ENCODE assay signal across 1 cellular context in the genomic region with DNA sequence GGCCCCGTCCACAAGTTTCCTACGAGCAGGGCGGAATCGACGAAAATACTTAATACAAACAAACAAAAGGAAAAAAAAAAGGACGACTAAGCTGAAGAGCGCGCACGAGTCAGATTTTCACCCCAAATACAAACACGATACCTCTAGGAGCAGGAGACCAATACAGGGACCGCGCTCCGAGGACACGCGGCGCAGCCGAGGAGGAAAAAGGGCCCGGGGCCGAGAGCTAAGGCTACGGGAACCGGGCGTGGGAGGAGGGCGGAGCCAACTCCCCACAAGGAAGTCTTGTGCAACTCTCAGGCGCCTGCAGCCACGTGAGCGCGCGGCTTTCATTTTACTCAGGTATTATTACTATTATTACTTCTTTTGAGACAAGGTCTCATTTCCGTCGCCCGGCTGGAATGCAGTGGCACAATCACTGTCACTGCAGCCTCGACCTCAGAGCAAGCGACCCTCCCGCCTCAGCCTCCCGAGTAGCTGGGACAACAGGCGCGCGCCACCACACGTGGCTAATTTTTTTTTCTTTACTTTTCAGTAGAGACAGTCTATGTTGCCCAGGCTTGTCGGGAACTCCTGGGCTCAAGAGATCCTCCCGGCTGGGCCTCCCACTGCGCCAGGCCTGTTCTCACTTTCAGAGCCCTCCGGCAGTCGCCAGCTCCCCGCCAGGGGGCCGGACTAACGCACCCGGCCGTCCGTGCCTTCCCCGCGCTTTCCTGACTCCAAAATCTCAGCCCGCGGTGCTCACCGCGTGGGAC.
TF ChIP-seq lines count a peak whose summit lies in the region.

No MANE protein-coding gene starts in this region.

TF ChIP-seq in K562, 482 proteins besides CTCF, POLR2A, EP300 and RAD21 (continued from another document and continues in another):
- TF ChIP-seq TSHZ1 (CRISPR knock-in tag; IDR thresholded peaks at IDR 0.05), result no peak
- TF ChIP-seq ZNF584 (CRISPR knock-in tag; IDR thresholded peaks at IDR 0.05; ENCODE audit: low read depth), result no peak
- peak; percentile 2; the same call in 1 of the 2 replicates for TF ChIP-seq CBFA2T3 (IDR thresholded peaks at IDR 0.05)
- no peak; the same call in 1 of the 2 replicates for TF ChIP-seq REST (CRISPR knock-in tag; IDR thresholded peaks at IDR 0.05; ENCODE audit: low read depth)
- TF ChIP-seq PBX2 (CRISPR knock-in tag; IDR thresholded peaks at IDR 0.05; ENCODE audit: low read depth), result no peak
- no peak for TF ChIP-seq PBX2 (tag; conservative IDR thresholded peaks at IDR 0.05; ENCODE audit: low read depth)
- TF ChIP-seq TFE3 (CRISPR knock-in tag; IDR thresholded peaks at IDR 0.05), result no peak
- TF ChIP-seq KHSRP (IDR thresholded peaks at IDR 0.05), result 0 out of 2 replicates have a peak, but pooled peaks have one; percentile 1
- TF ChIP-seq MCM7 (IDR thresholded peaks at IDR 0.05), result 0 out of 4 replicates have a peak, but pooled peaks of 1 of the 2 experiments have one; percentile 34
- TF ChIP-seq, protein P1, sequence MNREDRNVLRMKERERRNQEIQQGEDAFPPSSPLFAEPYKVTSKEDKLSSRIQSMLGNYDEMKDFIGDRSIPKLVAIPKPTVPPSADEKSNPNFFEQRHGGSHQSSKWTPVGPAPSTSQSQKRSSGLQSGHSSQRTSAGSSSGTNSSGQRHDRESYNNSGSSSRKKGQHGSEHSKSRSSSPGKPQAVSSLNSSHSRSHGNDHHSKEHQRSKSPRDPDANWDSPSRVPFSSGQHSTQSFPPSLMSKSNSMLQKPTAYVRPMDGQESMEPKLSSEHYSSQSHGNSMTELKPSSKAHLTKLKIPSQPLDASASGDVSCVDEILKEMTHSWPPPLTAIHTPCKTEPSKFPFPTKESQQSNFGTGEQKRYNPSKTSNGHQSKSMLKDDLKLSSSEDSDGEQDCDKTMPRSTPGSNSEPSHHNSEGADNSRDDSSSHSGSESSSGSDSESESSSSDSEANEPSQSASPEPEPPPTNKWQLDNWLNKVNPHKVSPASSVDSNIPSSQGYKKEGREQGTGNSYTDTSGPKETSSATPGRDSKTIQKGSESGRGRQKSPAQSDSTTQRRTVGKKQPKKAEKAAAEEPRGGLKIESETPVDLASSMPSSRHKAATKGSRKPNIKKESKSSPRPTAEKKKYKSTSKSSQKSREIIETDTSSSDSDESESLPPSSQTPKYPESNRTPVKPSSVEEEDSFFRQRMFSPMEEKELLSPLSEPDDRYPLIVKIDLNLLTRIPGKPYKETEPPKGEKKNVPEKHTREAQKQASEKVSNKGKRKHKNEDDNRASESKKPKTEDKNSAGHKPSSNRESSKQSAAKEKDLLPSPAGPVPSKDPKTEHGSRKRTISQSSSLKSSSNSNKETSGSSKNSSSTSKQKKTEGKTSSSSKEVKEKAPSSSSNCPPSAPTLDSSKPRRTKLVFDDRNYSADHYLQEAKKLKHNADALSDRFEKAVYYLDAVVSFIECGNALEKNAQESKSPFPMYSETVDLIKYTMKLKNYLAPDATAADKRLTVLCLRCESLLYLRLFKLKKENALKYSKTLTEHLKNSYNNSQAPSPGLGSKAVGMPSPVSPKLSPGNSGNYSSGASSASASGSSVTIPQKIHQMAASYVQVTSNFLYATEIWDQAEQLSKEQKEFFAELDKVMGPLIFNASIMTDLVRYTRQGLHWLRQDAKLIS (CRISPR knock-in tag; IDR thresholded peaks at IDR 0.05), result 0 out of 2 replicates have a peak, but pooled peaks have one; percentile 12
- TF ChIP-seq ETV6 (IDR thresholded peaks at IDR 0.05; ENCODE audit: borderline replicate concordance in 1 of 2, low read depth in 2 of 2, low read length in 1 of 2), result peak in 1 of 2 experiments; percentile 74; a peak in 2 of 4 replicates
- TF ChIP-seq ETV6 (CRISPR knock-in tag; IDR thresholded peaks at IDR 0.05; ENCODE audit: borderline replicate concordance), result peak; percentile 88; the same call in 1 of the 2 replicates
- no peak; a peak in 1 of 4 replicates for TF ChIP-seq ARNT (IDR thresholded peaks at IDR 0.05)
- 0 out of 4 replicates have a peak, but pooled peaks of 1 of the 2 experiments have one; percentile 58 for TF ChIP-seq ZNF318 (IDR thresholded peaks at IDR 0.05; ENCODE audit: borderline replicate concordance in 1 of 2, low read depth in 1 of 2)
- TF ChIP-seq ZNF316 (IDR thresholded peaks at IDR 0.05), result no peak
- no peak for TF ChIP-seq ZNF76 (CRISPR knock-in tag; IDR thresholded peaks at IDR 0.05; ENCODE audit: borderline replicate concordance)
- TF ChIP-seq, protein P2, sequence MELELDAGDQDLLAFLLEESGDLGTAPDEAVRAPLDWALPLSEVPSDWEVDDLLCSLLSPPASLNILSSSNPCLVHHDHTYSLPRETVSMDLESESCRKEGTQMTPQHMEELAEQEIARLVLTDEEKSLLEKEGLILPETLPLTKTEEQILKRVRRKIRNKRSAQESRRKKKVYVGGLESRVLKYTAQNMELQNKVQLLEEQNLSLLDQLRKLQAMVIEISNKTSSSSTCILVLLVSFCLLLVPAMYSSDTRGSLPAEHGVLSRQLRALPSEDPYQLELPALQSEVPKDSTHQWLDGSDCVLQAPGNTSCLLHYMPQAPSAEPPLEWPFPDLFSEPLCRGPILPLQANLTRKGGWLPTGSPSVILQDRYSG (tag; conservative IDR thresholded peaks at IDR 0.05; ENCODE audit: low read depth), result no peak
